ENCODE assay signal across 8 cellular contexts in genomic region chr18:63138469-63139340, GRCh38.
DNase-seq lines count a peak whose midpoint lies in the region; ATAC-seq, FAIRE-seq and TF ChIP-seq lines count a peak whose summit lies in the region.

No MANE protein-coding gene starts in this region.

- H3K27ac ChIP-seq in lower lobe of right lung (peak overlapping the region; percentile 37), kidney (ENCODE audit: low read depth in 2 of 2, low read length in 2 of 2) (no peak overlapping the region)

- peaks cover 37% of the 10 kb centered on the region for H3K4me1 ChIP-seq in lower lobe of right lung
- peaks cover 3 to 11% of the 10 kb centered on the region in 2 donors for H3K4me1 ChIP-seq in kidney (ENCODE audit: control insufficient read depth in 1 of 2, insufficient read depth in 1 of 2, low read depth in 1 of 2, low read length in 2 of 2)

- no peak overlapping the region for H3K9ac ChIP-seq in kidney (ENCODE audit: low read length in 2 of 2)

- TF ChIP-seq CTCF in lower lobe of right lung (IDR thresholded peaks at IDR 0.05) (no peak), kidney (IDR thresholded peaks at IDR 0.05; ENCODE audit: borderline replicate concordance, extremely low read depth, insufficient read depth) (no peak)

- H3K27ac Mint-ChIP-seq in T-helper 1 cell treated with Interleukin-12 subunit alpha and Interleukin-12 subunit beta and Interleukin-4 antibody, amounts not matched to agents 30 μg/mL and 1 μg/mL, for 36 hours: peak overlapping the region; percentile 82

- no peaks in the 10 kb centered on the region for H3K27me3 Mint-ChIP-seq in T-helper 1 cell treated with Interleukin-12 subunit alpha and Interleukin-12 subunit beta and Interleukin-4 antibody, amounts not matched to agents 30 μg/mL and 1 μg/mL, for 36 hours (ENCODE audit: low read depth)

- intact Hi-C loops in lower lobe of right lung (cut with DNase I): loop anchor here (10.0 kb wide), 1 partner anchor 186 kb away; no protein-coding TSS in a partner anchor
- intact Hi-C loops in kidney (cut with DNase I): no loop called here
- intact Hi-C loops in posterior cingulate gyrus (cut with DNase I): loop anchor here (10.0 kb wide), 1 partner anchor 296 kb away; no protein-coding TSS in a partner anchor

- H3K9me3 Mint-ChIP-seq in T-helper 1 cell treated with Interleukin-12 subunit alpha and Interleukin-12 subunit beta and Interleukin-4 antibody, amounts not matched to agents 30 μg/mL and 1 μg/mL, for 36 hours: no peaks in the 10 kb centered on the region

- no peaks in the 10 kb centered on the region for H3K9me3 ChIP-seq in lower lobe of right lung
- no peaks in the 10 kb centered on the region for H3K9me3 ChIP-seq in kidney (ENCODE audit: control insufficient read depth in 1 of 2, low read length in 2 of 2)

- ATAC-seq in GM18867 (IDR thresholded peaks at IDR 0.05; ENCODE audit: unreplicated experiment): peak; percentile 59
- ATAC-seq in HG02981 (IDR thresholded peaks at IDR 0.05; ENCODE audit: unreplicated experiment): peak; percentile 58
- ATAC-seq in lower lobe of right lung: peak in 1 of 2 donors; percentile 20

- peak overlapping the region; percentile 76 for H3K4me3 Mint-ChIP-seq in T-helper 1 cell treated with Interleukin-12 subunit alpha and Interleukin-12 subunit beta and Interleukin-4 antibody, amounts not matched to agents 30 μg/mL and 1 μg/mL, for 36 hours

- H3K36me3 Mint-ChIP-seq in T-helper 1 cell treated with Interleukin-12 subunit alpha and Interleukin-12 subunit beta and Interleukin-4 antibody, amounts not matched to agents 30 μg/mL and 1 μg/mL, for 36 hours (ENCODE audit: low read depth): peaks cover 48% of the 10 kb centered on the region

- peaks cover 65% of the 10 kb centered on the region for H3K4me1 Mint-ChIP-seq in T-helper 1 cell treated with Interleukin-12 subunit alpha and Interleukin-12 subunit beta and Interleukin-4 antibody, amounts not matched to agents 30 μg/mL and 1 μg/mL, for 36 hours (ENCODE audit: low read depth)

- no peaks in the 10 kb centered on the region for H3K36me3 ChIP-seq in lower lobe of right lung
- no peaks in the 10 kb centered on the region for H3K36me3 ChIP-seq in kidney (ENCODE audit: control insufficient read depth in 1 of 2, insufficient read depth in 2 of 2, low read length in 2 of 2)

- H3K27me3 ChIP-seq in lower lobe of right lung (ENCODE audit: low read depth): no peaks in the 10 kb centered on the region

- no peak for FAIRE-seq in kidney (lab: Jason Lieb, UNC)

- DNase-seq in AG20443 (ENCODE audit: low spot score): peak; percentile 64
- DNase-seq in lower lobe of right lung: no peak
- no peak for DNase-seq in kidney
- DNase-seq in posterior cingulate gyrus: no peak
- no peak for DNase-seq in SIG-M5 (lab: John Stamatoyannopoulos, UW)

- H3K4me3 ChIP-seq in lower lobe of right lung: peak overlapping the region; percentile 24
- peak overlapping the region in 1 of 2 donors; percentile 18 for H3K4me3 ChIP-seq in kidney (ENCODE audit: low read length in 2 of 2)
